Comparison of ENCODE assay signal across 9 cellular contexts in genomic region chr19:19537321-19538048, GRCh38. TPM values are rescaled to one million over a fixed set of nuclear protein-coding genes. Genes with fewer than 3 reads are reported as not detected.
DNase-seq lines count a peak whose midpoint lies in the region; ATAC-seq and TF ChIP-seq lines count a peak whose summit lies in the region.
"Had no signal": no experiment of that assay in that cellular context is flagged by ENCODE, and none has a peak within 500 bp of the region (broad histone marks: within the 10 kb centered on the region; RNA-seq: fewer than 3 reads in every experiment).

No MANE protein-coding gene starts in this region.

- H2AFZ ChIP-seq in H9 (ENCODE audit: low read length): no peak overlapping the region

- WGBS in H9 (ENCODE audit: extremely low coverage, insufficient read length, low lambda C conversion rate): no CpG with 5 or more reads among the region's 56 CpGs

- peak overlapping the region in 6 of 7 donors; percentile 4 to 82 (median 66) for H3K27ac Mint-ChIP-seq in CD4-positive, alpha-beta memory T cell
- no peak overlapping the region for H3K27ac Mint-ChIP-seq in H9
- no peak overlapping the region for H3K27ac Mint-ChIP-seq in chondrocyte (ENCODE audit: unreplicated experiment)
- H3K27ac Mint-ChIP-seq in nephron progenitor cell: no peak overlapping the region

- POLR2A ChIA-PET in CD4-positive, alpha-beta memory T cell (lab: Charles Lee; ENCODE audit: partially characterized antibody): interaction anchor here (2.0 kb wide), 1 partner anchor 131 kb away, joined by 4 read pairs; the partner anchor contains the start of gene ZNF101

- no peak overlapping the region for H2BK12ac ChIP-seq in H9 (ENCODE audit: insufficient read length, low read depth, low read length)

- H2BK15ac ChIP-seq in H9 (ENCODE audit: low read depth, low read length): no peak overlapping the region

- no peak overlapping the region for H2BK120ac ChIP-seq in H9 (ENCODE audit: low read depth, low read length, poor library complexity, severe bottlenecking)

- no peak overlapping the region for H3K56ac ChIP-seq in H9 (ENCODE audit: insufficient read length, low read depth, low read length)

- peaks cover 0 to 1% of the 10 kb centered on the region in 2 donors for H3K27me3 Mint-ChIP-seq in CD4-positive, alpha-beta memory T cell
- peaks cover 36% of the 10 kb centered on the region for H3K27me3 Mint-ChIP-seq in H9 (ENCODE audit: low read depth)
- peaks cover 3% of the 10 kb centered on the region for H3K27me3 Mint-ChIP-seq in chondrocyte (ENCODE audit: low read depth)
- H3K27me3 Mint-ChIP-seq in nephron progenitor cell (ENCODE audit: low read depth, poor library complexity): peaks cover 20% of the 10 kb centered on the region

- peaks cover 0 to 2% of the 10 kb centered on the region in 2 donors for H3K36me3 Mint-ChIP-seq in CD4-positive, alpha-beta memory T cell
- peaks cover 1 to 7% (median 2%) of the 10 kb centered on the region in 3 experiments; a peak in 5 of 7 replicates for H3K36me3 Mint-ChIP-seq in H9 (ENCODE audit: insufficient read depth in 1 of 3, low read depth in 3 of 3)
- H3K36me3 Mint-ChIP-seq in chondrocyte (ENCODE audit: low read depth): no peaks in the 10 kb centered on the region
- H3K36me3 Mint-ChIP-seq in nephron progenitor cell (ENCODE audit: low read depth): peaks cover 8% of the 10 kb centered on the region

- H3K9me3 Mint-ChIP-seq in CD4-positive, alpha-beta memory T cell: no peaks in the 10 kb centered on the region
- H3K9me3 Mint-ChIP-seq in H9 (no peaks in the 10 kb centered on the region; a peak in 1 of 5 replicates), chondrocyte (ENCODE audit: low read depth) (no peaks in the 10 kb centered on the region), nephron progenitor cell (no peaks in the 10 kb centered on the region)

- no peak overlapping the region for H3K14ac ChIP-seq in H9 (ENCODE audit: insufficient read depth, low read length)

- no peak overlapping the region for H3T11ph ChIP-seq in H9 (ENCODE audit: low read length)

- no peak overlapping the region for H3K18ac ChIP-seq in H9 (ENCODE audit: insufficient read length, low read depth, low read length)

- no peaks in the 10 kb centered on the region for H3K36me3 ChIP-seq in CD4-positive, alpha-beta memory T cell (ENCODE audit: insufficient read depth, low read length)

- no peaks in the 10 kb centered on the region for H3K9me3 ChIP-seq in CD4-positive, alpha-beta memory T cell (ENCODE audit: control insufficient read depth in 1 of 2, low read length in 2 of 2)
- no peaks in the 10 kb centered on the region for H3K9me3 ChIP-seq in H9 (ENCODE audit: control insufficient read depth, low read depth, low read length)

- no peak overlapping the region for H2AK5ac ChIP-seq in H9 (ENCODE audit: insufficient read length, low read length)

- TF ChIP-seq CTCF in H9 (conservative IDR thresholded peaks at IDR 0.05): no peak
- TF ChIP-seq CTCF in chondrocyte (IDR thresholded peaks at IDR 0.05): no peak
- no peak for TF ChIP-seq CTCF in nephron progenitor cell (IDR thresholded peaks at IDR 0.05)

- no peak overlapping the region for H3K4me3 ChIP-seq in CD4-positive, alpha-beta memory T cell (ENCODE audit: low read length in 2 of 2)

- H3K4ac ChIP-seq in H9 (ENCODE audit: low read depth, low read length): no peak overlapping the region

- no peaks in the 10 kb centered on the region for H3K79me1 ChIP-seq in H9 (ENCODE audit: insufficient read depth, low read depth, low read length, poor library complexity, severe bottlenecking)

- ATAC-seq in HG03095 (IDR thresholded peaks at IDR 0.05; ENCODE audit: unreplicated experiment): no peak
- ATAC-seq in HG03135 (IDR thresholded peaks at IDR 0.05; ENCODE audit: unreplicated experiment): no peak

- CTCF ChIA-PET in CD4-positive, alpha-beta memory T cell (lab: Charles Lee; ENCODE audit: partially characterized antibody): no interaction called here

- H3K79me2 ChIP-seq in H9 (ENCODE audit: insufficient read depth, low read length): no peaks in the 10 kb centered on the region

- peaks cover 16 to 47% (median 32%) of the 10 kb centered on the region in 4 donors for H3K4me1 Mint-ChIP-seq in CD4-positive, alpha-beta memory T cell
- H3K4me1 Mint-ChIP-seq in H9: peaks cover 9 to 15% of the 10 kb centered on the region in 2 experiments
- H3K4me1 Mint-ChIP-seq in chondrocyte (ENCODE audit: low read depth): peaks cover 20% of the 10 kb centered on the region
- peaks cover 25% of the 10 kb centered on the region for H3K4me1 Mint-ChIP-seq in nephron progenitor cell

- no peaks in the 10 kb centered on the region for H4K20me1 ChIP-seq in H9 (ENCODE audit: control insufficient read depth, insufficient read depth, insufficient read length)

- no peaks in the 10 kb centered on the region for H3K27me3 ChIP-seq in CD4-positive, alpha-beta memory T cell (ENCODE audit: insufficient read depth, low read length)
- H3K27me3 ChIP-seq in H9 (ENCODE audit: insufficient read depth, low read length): peaks cover 2% of the 10 kb centered on the region; the same call in 1 of the 2 replicates

- H3K4me3 Mint-ChIP-seq in CD4-positive, alpha-beta memory T cell: peak overlapping the region; percentile 59 to 91 (median 81)
- H3K4me3 Mint-ChIP-seq in H9 (peak overlapping the region; percentile 61 to 79), chondrocyte (ENCODE audit: unreplicated experiment) (peak overlapping the region; percentile 41), nephron progenitor cell (peak overlapping the region; percentile 64)

- H3K23me2 ChIP-seq in H9 (ENCODE audit: insufficient read length, low read depth, low read length, poor library complexity, severe bottlenecking): peaks cover 14% of the 10 kb centered on the region

- H4K91ac ChIP-seq in H9 (ENCODE audit: insufficient read length, low read depth, low read length): no peak overlapping the region

- H3K4me2 ChIP-seq in H9 (ENCODE audit: insufficient read depth, insufficient read length, low read length): peak overlapping the region; percentile 59

- H2BK5ac ChIP-seq in H9 (ENCODE audit: insufficient read length, low read length): no peak overlapping the region

- H3K23ac ChIP-seq in H9 (ENCODE audit: insufficient read length, low read depth, low read length): no peak overlapping the region

- peaks cover 33% of the 10 kb centered on the region for H3K4me1 ChIP-seq in CD4-positive, alpha-beta memory T cell (ENCODE audit: insufficient read depth, low read length)
- H3K4me1 ChIP-seq in H9 (ENCODE audit: insufficient read depth, low read length): no peaks in the 10 kb centered on the region

- no peak overlapping the region for H4K8ac ChIP-seq in H9 (replicated peaks; ENCODE audit: insufficient read length, low read depth, low read length)

- no peak overlapping the region for H4K5ac ChIP-seq in H9 (ENCODE audit: insufficient read length, low read depth, low read length)

- H3K27ac ChIP-seq in CD4-positive, alpha-beta memory T cell (ENCODE audit: low read depth, low read length): peak overlapping the region; percentile 21
- H3K27ac ChIP-seq in H9 (ENCODE audit: insufficient read length, low read depth, low read length): no peak overlapping the region
- H3K27ac ChIP-seq: epithelial cell of prostate had no signal

- intact Hi-C loops in CD4-positive, alpha-beta memory T cell (cut with micrococcal nuclease): no loop called here

- no peak overlapping the region for H3K9ac ChIP-seq in H9 (ENCODE audit: extremely low read depth, insufficient read length, low read length)

- peak in 4 of 5 donors; percentile 21 to 66 (median 28) for DNase-seq in CD4-positive, alpha-beta memory T cell
- DNase-seq in H9 (peak; percentile 58), chondrocyte (ENCODE audit: low spot score) (no peak), nephron progenitor cell (no peak), SW 1271 (lab: John Stamatoyannopoulos, UW) (no peak), iPS-NIHi11 (ENCODE audit: low spot score) (no peak)

- H2BK20ac ChIP-seq in H9 (ENCODE audit: low read depth, low read length, poor library complexity, severe bottlenecking): no peak overlapping the region

RNA-seq across cellular contexts. Expression of gene CILP2, which starts 0.6 kb away (rescaled TPM):
- under 1 TPM; 0.09 to 0.14 TPM for total RNA-seq in CD4-positive, alpha-beta memory T cell
- polyA plus RNA-seq in CD4-positive, alpha-beta memory T cell: not detected
- total RNA-seq in H9 (2021): 5.9 and 6.4 TPM in 2 replicates
- total RNA-seq in chondrocyte: 5.8 to 12.7 TPM (median 11.7 TPM) in 3 replicates

RNA-seq across cellular contexts. Expression of gene YJEFN3, which starts 8.8 kb away (rescaled TPM):
- total RNA-seq in CD4-positive, alpha-beta memory T cell: 10 to 100 TPM; 15.6 to 18.7 TPM
- under 1 TPM in 1 of 2 donors, not detected in 1; 0.25 TPM for polyA plus RNA-seq in CD4-positive, alpha-beta memory T cell
- total RNA-seq in H9 (2021): 15.7 and 16.6 TPM in 2 replicates
- total RNA-seq in chondrocyte: 3.6 to 5.3 TPM (median 4.0 TPM) in 3 replicates

RNA-seq across cellular contexts. Expression of gene NDUFA13, which starts 21.5 kb away (rescaled TPM):
- 100 to 1,000 TPM; 191 to 199 TPM for total RNA-seq in CD4-positive, alpha-beta memory T cell
- 100 to 1,000 TPM; 264 to 316 TPM for polyA plus RNA-seq in CD4-positive, alpha-beta memory T cell
- total RNA-seq in H9 (2021) (489 and 509 TPM in 2 replicates), chondrocyte (313 to 316 TPM (median 313 TPM) in 3 replicates)

RNA-seq across cellular contexts. Expression of gene TSSK6, which starts 22.1 kb away (rescaled TPM):
- 10 to 100 TPM in 1 of 2 experiments, 1 to 10 TPM in 1; 9.7 to 10.4 TPM for total RNA-seq in CD4-positive, alpha-beta memory T cell
- 1 to 10 TPM; 1.1 to 2.0 TPM for polyA plus RNA-seq in CD4-positive, alpha-beta memory T cell
- total RNA-seq in H9 (2021) (2.6 and 2.8 TPM in 2 replicates), chondrocyte (1.3 to 1.8 TPM (median 1.4 TPM) in 3 replicates)

Comparison
In these comparisons a context has a peak if more than half of its experiments do, and no peak if none do; other contexts are left out.
1. DNase-seq: peak in CD4-positive, alpha-beta memory T cell (4 of 5) and H9 (single experiment); none in chondrocyte (single experiment), nephron progenitor cell (single experiment), SW 1271 (0 of 2) and iPS-NIHi11 (single experiment).
2. H3K27ac Mint-ChIP-seq: peak in CD4-positive, alpha-beta memory T cell (6 of 7); none in H9 (0 of 3), chondrocyte (single experiment) and nephron progenitor cell (single experiment).
3. Peak in every context shown above with its lines, with median percentiles within 50 percentile points of each other: H3K4me3 Mint-ChIP-seq.